1 cellular context compared by ENCODE assay signal in genomic region chr5:169706070-169706469, GRCh38.
TF ChIP-seq lines count a peak whose summit lies in the region.

No MANE protein-coding gene starts in this region.

TF ChIP-seq in GM12878, 131 proteins besides CTCF, POLR2A, EP300 and RAD21:
- TF ChIP-seq KAT2A (conservative IDR thresholded peaks at IDR 0.05; ENCODE audit: control insufficient read depth, low read depth, low read length) (no peak), HSF1 (IDR thresholded peaks at IDR 0.05; ENCODE audit: low read depth, low read length) (no peak), RUNX3 (IDR thresholded peaks at IDR 0.05; ENCODE audit: low read length) (no peak), RFX5 (IDR thresholded peaks at IDR 0.05; ENCODE audit: low read depth, low read length) (no peak), ZNF384 (IDR thresholded peaks at IDR 0.05; ENCODE audit: borderline replicate concordance, low read depth, low read length) (no peak), E4F1 (IDR thresholded peaks at IDR 0.05; ENCODE audit: borderline replicate concordance, partially characterized antibody) (no peak), ZNF592 (IDR thresholded peaks at IDR 0.05) (no peak), ZNF24 (IDR thresholded peaks at IDR 0.05) (no peak), PML (IDR thresholded peaks at IDR 0.05; ENCODE audit: low read length) (0 out of 2 replicates have a peak, but pooled peaks have one; percentile 25), BCLAF1 (IDR thresholded peaks at IDR 0.05) (no peak), MYC (IDR thresholded peaks at IDR 0.05; ENCODE audit: insufficient read depth, insufficient read length, insufficient replicate concordance, low read length, severe bottlenecking) (no peak), POLR2AphosphoS2 (IDR thresholded peaks at IDR 0.05; ENCODE audit: low read depth, low read length) (no peak), FOXM1 (IDR thresholded peaks at IDR 0.05; ENCODE audit: low read depth, low read length) (0 out of 2 replicates have a peak, but pooled peaks have one; percentile 2), PRDM15 (CRISPR knock-in tag; IDR thresholded peaks at IDR 0.05) (no peak)
